Comparison of ENCODE assay signal across 20 cellular contexts in genomic region chr5:174288436-174288835, GRCh38.
DNase-seq lines count a peak whose midpoint lies in the region; ATAC-seq, FAIRE-seq and TF ChIP-seq lines count a peak whose summit lies in the region.
"Had no signal": no experiment of that assay in that cellular context is flagged by ENCODE, and none has a peak within 500 bp of the region (broad histone marks: within the 10 kb centered on the region; RNA-seq: fewer than 3 reads in every experiment).

No MANE protein-coding gene starts in this region.

- 76 to 78% methylated on average over 5 of the region's 5 CpGs for WGBS in lung, 2 donors

- peak; percentile 52 for FAIRE-seq in HTR-8/SVneo (lab: Jason Lieb, UNC)
- FAIRE-seq: D721Med, G401.6, GM12892, GM18507 had no signal

- H3K27ac ChIP-seq in coronary artery (no peak overlapping the region), lung (ENCODE audit: low read depth in 1 of 2, low read length in 1 of 2) (no peak overlapping the region)
- H3K27ac ChIP-seq: 22Rv1; A549; BLaER1 treated with 17β-estradiol and CSF1 and Interleukin-3, amounts not matched to agents 10 nM and 100 nM; C4-2B had no signal

- TF ChIP-seq CTCF in coronary artery (IDR thresholded peaks at IDR 0.05) (no peak), lung (IDR thresholded peaks at IDR 0.05; ENCODE audit: control extremely low read depth, extremely low read depth) (no peak), GM20000 (IDR thresholded peaks at IDR 0.05; ENCODE audit: extremely low read depth, missing control alignments) (no peak)

- H3K4me3 ChIP-seq in coronary artery (no peak overlapping the region), lung (no peak overlapping the region)
- H3K4me3 ChIP-seq: A549; BLaER1 treated with 17β-estradiol and CSF1 and Interleukin-3, amounts not matched to agents 10 nM and 100 nM had no signal

- no peaks in the 10 kb centered on the region for H3K36me3 ChIP-seq in lung (ENCODE audit: control insufficient read depth in 2 of 2, insufficient read depth in 2 of 2, low read length in 2 of 2)
- H3K36me3 ChIP-seq: BLaER1 treated with 17β-estradiol and CSF1 and Interleukin-3, amounts not matched to agents 10 nM and 100 nM had no signal

- DNase-seq in HTR-8/SVneo (ENCODE audit: insufficient read length, low spot score) (no peak), coronary artery (ENCODE audit: low spot score) (peak; percentile 17), lung (ENCODE audit: low spot score) (peak; percentile 6), GM20000 (ENCODE audit: low spot score) (no peak), NCI-H1694 treated with DMSO at 0.1 percent for 48 hours (lab: John Stamatoyannopoulos, UW) (no peak)
- DNase-seq: AML-193; Caco-2; Calu3; CD4-positive, alpha-beta T cell; CD8-positive, alpha-beta T cell; DMS79 treated with DMSO at 0.1 percent for 48 hours; GF-D8 had no signal

- ATAC-seq in lung (ENCODE audit: insufficient read depth, low FRiP score), result no peak
- ATAC-seq: A549; CD8-positive, alpha-beta T cell had no signal

- no peaks in the 10 kb centered on the region for H3K4me1 ChIP-seq in lung (ENCODE audit: control insufficient read depth in 2 of 2, insufficient read depth in 2 of 2, low read length in 2 of 2)
- H3K4me1 ChIP-seq: A549; BLaER1 treated with 17β-estradiol and CSF1 and Interleukin-3, amounts not matched to agents 10 nM and 100 nM; Caco-2 had no signal

- peaks cover 0 to 4% of the 10 kb centered on the region in 2 donors for H3K9me3 ChIP-seq in lung (ENCODE audit: control insufficient read depth in 2 of 2, insufficient read depth in 1 of 2, low read length in 1 of 2)

- H3K27me3 ChIP-seq in lung (ENCODE audit: control insufficient read depth, insufficient read depth), result no peaks in the 10 kb centered on the region
- H3K27me3 ChIP-seq: BLaER1 treated with 17β-estradiol and CSF1 and Interleukin-3, amounts not matched to agents 10 nM and 100 nM had no signal

Comparison
In these comparisons a context has a peak if more than half of its experiments do, and no peak if none do; other contexts are left out.
1. DNase-seq: peak in coronary artery (single experiment) and lung (single experiment); none in HTR-8/SVneo (single experiment), GM20000 (single experiment) and NCI-H1694 treated with DMSO at 0.1 percent for 48 hours (single experiment).